ENCODE assay signal across 6 cellular contexts in the genomic region with DNA sequence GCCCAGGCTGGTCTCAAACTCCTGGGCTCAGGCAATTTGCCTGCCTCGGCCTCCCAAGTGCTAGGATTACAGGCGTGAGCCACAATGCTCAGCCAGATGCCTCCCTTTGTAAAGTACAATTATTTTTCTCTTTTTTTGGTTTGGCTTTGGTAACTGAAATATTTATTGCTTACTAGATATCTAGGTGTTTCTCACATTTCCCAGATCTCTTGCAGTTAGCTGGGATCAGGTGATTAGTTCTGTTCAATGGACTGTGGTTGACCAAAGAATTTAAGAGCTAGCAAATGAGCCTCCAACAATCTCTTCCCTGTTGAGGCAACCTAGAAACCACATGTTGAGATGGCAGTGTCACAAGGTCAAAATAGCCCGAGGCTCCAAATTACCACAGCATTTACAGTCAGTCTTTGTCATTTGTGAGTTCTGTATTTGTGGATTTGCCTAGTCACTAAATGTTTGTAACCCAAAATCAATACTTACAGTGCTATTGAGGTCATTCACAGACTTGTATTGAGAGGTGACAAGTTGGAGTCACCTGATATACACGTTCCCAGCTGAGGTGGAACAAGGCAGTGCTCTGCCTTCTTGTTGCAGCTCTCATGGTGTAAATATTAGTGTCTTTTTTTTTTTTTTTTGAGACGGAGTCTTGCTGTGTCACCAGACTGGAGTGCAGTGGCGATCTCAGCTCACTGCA. TPM values are rescaled to one million over a fixed set of nuclear protein-coding genes. Genes with fewer than 3 reads are reported as not detected.
"Had no signal": no experiment of that assay in that cellular context is flagged by ENCODE, and none has a peak within 500 bp of the region (broad histone marks: within the 10 kb centered on the region; RNA-seq: fewer than 3 reads in every experiment).

No MANE protein-coding gene starts in this region.

RNA-seq across cellular contexts. Expression of a gene that starts 3.6 kb away (rescaled TPM):
- total RNA-seq: dermis microvascular lymphatic vessel endothelial cell had no signal

RNA-seq across cellular contexts. Expression of a gene that starts 28.4 kb away (rescaled TPM):
- total RNA-seq: aorta; dermis microvascular lymphatic vessel endothelial cell; naive thymus-derived CD8-positive, alpha-beta T cell; osteoblast; posterior vena cava; spleen had no signal
- polyA plus RNA-seq: naive thymus-derived CD8-positive, alpha-beta T cell had no signal
